In genomic region chr7:45922810-45923209, GRCh38 we compare ENCODE assay signal across 8 cellular contexts. TPM values are rescaled to one million over a fixed set of nuclear protein-coding genes. Genes with fewer than 3 reads are reported as not detected.
A peak's percentile ranks its signal among the peaks of the same experiment; 100 is the strongest.
DNase-seq lines count a peak whose midpoint lies in the region; ATAC-seq and TF ChIP-seq lines count a peak whose summit lies in the region.

No MANE protein-coding gene starts in this region.

- H3K9me3 ChIP-seq in iPS-20b (ENCODE audit: insufficient read depth, low read depth, low read length) (peaks cover 3% of the 10 kb centered on the region; the same call in 1 of the 2 replicates), tibial nerve (no peaks in the 10 kb centered on the region)

- H3K9ac ChIP-seq in iPS-20b (ENCODE audit: low read depth, low read length), result peak overlapping the region; percentile 4; the same call in 1 of the 2 replicates

- H3K27ac Mint-ChIP-seq in activated naive CD4-positive, alpha-beta T cell treated with anti-CD3 and anti-CD28 coated beads, Interleukin-2, amount 50 U/mL, for 72 hours, result peak overlapping the region in 1 of 2 donors; percentile 76

- H3K36me3 ChIP-seq in iPS-20b (ENCODE audit: insufficient read depth, low read depth, low read length), result no peaks in the 10 kb centered on the region
- no peaks in the 10 kb centered on the region for H3K36me3 ChIP-seq in tibial nerve

- 4 to 6% methylated on average over 11 of the region's 11 CpGs for WGBS in tibial nerve, 2 donors

- peak overlapping the region; percentile 56 for H3K4me3 Mint-ChIP-seq in activated T-cell treated with anti-CD3 and anti-CD28 coated beads, Interleukin-2, amount 50 U/mL, for 4 hours

- H3K27me3 ChIP-seq in iPS-20b (ENCODE audit: insufficient read depth, low read length) (peaks cover 66% of the 10 kb centered on the region), tibial nerve (peaks cover 0 to 38% of the 10 kb centered on the region in 2 donors)

- peak; percentile 20 to 32 for ATAC-seq in activated T-cell treated with anti-CD3 and anti-CD28 coated beads, Interleukin-2, amount 50 U/mL, for 4 hours
- peak; percentile 46 to 56 for ATAC-seq in activated naive CD4-positive, alpha-beta T cell treated with anti-CD3 and anti-CD28 coated beads, Interleukin-2, amount 50 U/mL, for 72 hours

- no peaks in the 10 kb centered on the region for H3K9me3 Mint-ChIP-seq in activated T-cell treated with anti-CD3 and anti-CD28 coated beads, Interleukin-2, amount 50 U/mL, for 4 hours
- H3K9me3 Mint-ChIP-seq in activated naive CD4-positive, alpha-beta T cell treated with anti-CD3 and anti-CD28 coated beads, Interleukin-2, amount 50 U/mL, for 72 hours, result no peaks in the 10 kb centered on the region

- H3K4me3 ChIP-seq in iPS-20b (ENCODE audit: low read length) (peak overlapping the region; percentile 75), tibial nerve (peak overlapping the region in 3 of 4 donors; percentile 18 to 32 (median 19))

- H3K27me3 Mint-ChIP-seq in activated T-cell treated with anti-CD3 and anti-CD28 coated beads, Interleukin-2, amount 50 U/mL, for 4 hours (ENCODE audit: low read depth), result peaks cover 59% of the 10 kb centered on the region

- H3K36me3 Mint-ChIP-seq in activated T-cell treated with anti-CD3 and anti-CD28 coated beads, Interleukin-2, amount 50 U/mL, for 4 hours (ENCODE audit: insufficient read depth), result no peaks in the 10 kb centered on the region
- peaks cover 0 to 5% of the 10 kb centered on the region in 2 donors for H3K36me3 Mint-ChIP-seq in activated naive CD4-positive, alpha-beta T cell treated with anti-CD3 and anti-CD28 coated beads, Interleukin-2, amount 50 U/mL, for 72 hours

- TF ChIP-seq EP300 in tibial nerve (IDR thresholded peaks at IDR 0.05), result no peak

- TF ChIP-seq POLR2A in tibial nerve (IDR thresholded peaks at IDR 0.05), result no peak

- DNase-seq in activated T-cell treated with anti-CD3 and anti-CD28 coated beads, Interleukin-2, amount 50 U/mL, for 4 hours, result no peak
- DNase-seq in activated T-cell treated with anti-CD3 and anti-CD28 coated beads for 4 hours (no peak), tibial nerve (ENCODE audit: low spot score in 2 of 2) (no peak), HUDEP-2 (lab: John Stamatoyannopoulos, UW; ENCODE audit: unreplicated experiment in 76 of 76) (no peak), GM20000 (ENCODE audit: low spot score) (no peak)
- no peak for DNase-seq in activated naive CD4-positive, alpha-beta T cell treated with anti-CD3 and anti-CD28 coated beads, Interleukin-2, amount 50 U/mL, for 72 hours (ENCODE audit: low spot score in 2 of 2)
- DNase-seq in activated effector memory CD4-positive, alpha-beta T cell treated with Interleukin-2 at 50 U/mL for 16 hours, result no peak

- H3K4me1 ChIP-seq in iPS-20b (ENCODE audit: insufficient read depth, low read length), result peaks cover 26% of the 10 kb centered on the region; the same call in 1 of the 2 replicates
- peaks cover 0 to 52% (median 16%) of the 10 kb centered on the region in 4 donors for H3K4me1 ChIP-seq in tibial nerve

- no peak for TF ChIP-seq CTCF in tibial nerve (IDR thresholded peaks at IDR 0.05)
- no peak for TF ChIP-seq CTCF in GM20000 (IDR thresholded peaks at IDR 0.05; ENCODE audit: extremely low read depth, missing control alignments)

- H3K27ac ChIP-seq in iPS-20b (ENCODE audit: low read length) (no peak overlapping the region), tibial nerve (peak overlapping the region in 1 of 4 donors; percentile 38)

- peaks cover 21% of the 10 kb centered on the region for H3K4me1 Mint-ChIP-seq in activated T-cell treated with anti-CD3 and anti-CD28 coated beads, Interleukin-2, amount 50 U/mL, for 4 hours (ENCODE audit: low read depth)

RNA-seq across cellular contexts. Expression of gene IGFBP3, which starts 1.7 kb away (rescaled TPM):
- under 1 TPM; 0.33 to 0.87 (median 0.48) TPM for total RNA-seq in activated T-cell treated with anti-CD3 and anti-CD28 coated beads, Interleukin-2, amount 50 U/mL, for 4 hours
- under 1 TPM in 1 of 2 donors, not detected in 1; 0.31 TPM for total RNA-seq in activated naive CD4-positive, alpha-beta T cell treated with anti-CD3 and anti-CD28 coated beads, Interleukin-2, amount 50 U/mL, for 72 hours
- 100 to 1,000 TPM; 145 to 377 (median 257) TPM for total RNA-seq in tibial nerve

RNA-seq across cellular contexts. Expression of gene IGFBP1, which starts 34.5 kb away (rescaled TPM):
- total RNA-seq in activated T-cell treated with anti-CD3 and anti-CD28 coated beads, Interleukin-2, amount 50 U/mL, for 4 hours, result under 1 TPM; 0.11 to 0.28 (median 0.13) TPM
- not detected for total RNA-seq in activated naive CD4-positive, alpha-beta T cell treated with anti-CD3 and anti-CD28 coated beads, Interleukin-2, amount 50 U/mL, for 72 hours
- not detected for total RNA-seq in tibial nerve

RNA-seq across cellular contexts. Expression of gene CCDC201, which starts 49.9 kb away (rescaled TPM):
- not detected for total RNA-seq in activated T-cell treated with anti-CD3 and anti-CD28 coated beads, Interleukin-2, amount 50 U/mL, for 4 hours
- not detected for total RNA-seq in activated naive CD4-positive, alpha-beta T cell treated with anti-CD3 and anti-CD28 coated beads, Interleukin-2, amount 50 U/mL, for 72 hours
- not detected for total RNA-seq in tibial nerve

Comparison
In these comparisons a context has a peak if more than half of its experiments do, and no peak if none do; other contexts are left out.
1. RNA of gene IGFBP3, which starts 1.7 kb away (total RNA-seq): 145 to 377 TPM in tibial nerve; 0.33 to 0.87 TPM in activated T-cell treated with anti-CD3 and anti-CD28 coated beads, Interleukin-2, amount 50 U/mL, for 4 hours and 0.31 TPM in activated naive CD4-positive, alpha-beta T cell treated with anti-CD3 and anti-CD28 coated beads, Interleukin-2, amount 50 U/mL, for 72 hours; every median in the first group is over 10 times any median in the second.